In genomic region chr11:88068848-88069554, GRCh38 we compare ENCODE assay signal across 16 cellular contexts.
DNase-seq lines count a peak whose midpoint lies in the region; ATAC-seq and TF ChIP-seq lines count a peak whose summit lies in the region.
"Had no signal": no experiment of that assay in that cellular context is flagged by ENCODE, and none has a peak within 500 bp of the region (broad histone marks: within the 10 kb centered on the region; RNA-seq: fewer than 3 reads in every experiment).

No MANE protein-coding gene starts in this region.

- H3K9me3 ChIP-seq in lower lobe of right lung: no peaks in the 10 kb centered on the region
- no peaks in the 10 kb centered on the region for H3K9me3 ChIP-seq in CD4-positive, alpha-beta T cell (ENCODE audit: control insufficient read depth, low read length)
- H3K9me3 ChIP-seq: BE2C had no signal

- H3K4me3 Mint-ChIP-seq in stimulated activated naive CD8-positive, alpha-beta T cell treated with anti-CD3 and anti-CD28 coated beads, Interleukin-15, amount 100 ng/mL, for 72 hours: no peak overlapping the region
- H3K4me3 Mint-ChIP-seq in stimulated activated memory B cell treated with anti-CD40 and anti-IgM and Interleukin-4, amounts not matched to agents 10 μg/mL and 1 μg/mL and 100 μg/mL, for 72 hours: no peak overlapping the region
- no peak overlapping the region for H3K4me3 Mint-ChIP-seq in CD4-positive, alpha-beta T cell
- no peak overlapping the region for H3K4me3 Mint-ChIP-seq in WTC11
- H3K4me3 Mint-ChIP-seq: CD4-positive, alpha-beta memory T cell; H9; IgD-negative memory B cell had no signal

- peak; percentile 33 for ATAC-seq in stimulated activated naive CD8-positive, alpha-beta T cell treated with anti-CD3 and anti-CD28 coated beads, Interleukin-15, amount 100 ng/mL, for 72 hours
- ATAC-seq in stimulated activated naive CD8-positive, alpha-beta T cell treated with anti-CD3 and anti-CD28 coated beads, Interleukin-15, Interleukin-2, amounts not matched to agents 100 U/mL and 50 U/mL, for 24 hours: no peak
- ATAC-seq in lower lobe of right lung (no peak), WTC11 (no peak)
- peak; percentile 12 for ATAC-seq in stimulated activated memory B cell treated with anti-CD40 and anti-IgM and Interleukin-4, amounts not matched to agents 10 μg/mL and 1 μg/mL and 100 μg/mL, for 72 hours
- no peak for ATAC-seq in CD4-positive, alpha-beta T cell (ENCODE audit: poor library complexity)
- ATAC-seq: HepG2 had no signal

- no peaks in the 10 kb centered on the region for H3K36me3 ChIP-seq in lower lobe of right lung
- H3K36me3 ChIP-seq: BE2C had no signal

- TF ChIP-seq CTCF in lower lobe of right lung (IDR thresholded peaks at IDR 0.05) (no peak), WTC11 (IDR thresholded peaks at IDR 0.05) (no peak)
- no peak for TF ChIP-seq CTCF in CD4-positive, alpha-beta T cell (IDR thresholded peaks at IDR 0.05)

- H3K36me3 Mint-ChIP-seq in stimulated activated memory B cell treated with anti-CD40 and anti-IgM and Interleukin-4, amounts not matched to agents 10 μg/mL and 1 μg/mL and 100 μg/mL, for 72 hours: no peaks in the 10 kb centered on the region
- no peaks in the 10 kb centered on the region for H3K36me3 Mint-ChIP-seq in CD4-positive, alpha-beta T cell (ENCODE audit: low read depth)
- peaks cover 20% of the 10 kb centered on the region for H3K36me3 Mint-ChIP-seq in WTC11
- H3K36me3 Mint-ChIP-seq: CD4-positive, alpha-beta memory T cell; IgD-negative memory B cell had no signal

- CTCF ChIA-PET in CD4-positive, alpha-beta T cell (lab: Charles Lee): no interaction called here
- CTCF ChIA-PET in WTC11 (lab: Charles Lee): interaction anchor here (1.9 kb wide), 1 partner anchor 53 kb away, joined by 4 read pairs; no protein-coding TSS in a partner anchor

- intact Hi-C loops in lower lobe of right lung (cut with DNase I): no loop called here
- intact Hi-C loops in CD4-positive, alpha-beta T cell (cut with DNase I, micrococcal nuclease): no loop called here

- H3K4me3 ChIP-seq in lower lobe of right lung: no peak overlapping the region

- POLR2A ChIA-PET in CD4-positive, alpha-beta T cell (lab: Charles Lee): no interaction called here
- POLR2A ChIA-PET in WTC11 (lab: Charles Lee): no interaction called here

- H3K27me3 ChIP-seq in lower lobe of right lung (ENCODE audit: low read depth): no peaks in the 10 kb centered on the region
- H3K27me3 ChIP-seq in CD4-positive, alpha-beta T cell (ENCODE audit: control insufficient read depth, insufficient read depth, low read length): peaks cover 6% of the 10 kb centered on the region
- H3K27me3 ChIP-seq: BE2C had no signal

- no peak for DNase-seq in stimulated activated naive CD8-positive, alpha-beta T cell treated with anti-CD3 and anti-CD28 coated beads, Interleukin-15, amount 100 ng/mL, for 72 hours
- no peak for DNase-seq in stimulated activated naive CD8-positive, alpha-beta T cell treated with anti-CD3 and anti-CD28 coated beads, Interleukin-15, Interleukin-2, amounts not matched to agents 100 U/mL and 50 U/mL, for 24 hours
- DNase-seq in lower lobe of right lung (peak; percentile 39), SKM-1 treated with dmso at 0.1 percent for 144 hours (lab: John Stamatoyannopoulos, UW; ENCODE audit: unreplicated experiment) (no peak), WTC11 (ENCODE audit: low spot score) (no peak)
- no peak for DNase-seq in CD4-positive, alpha-beta T cell
- DNase-seq: BE2C; C1 segment of cervical spinal cord; CD4-positive, alpha-beta memory T cell; DMS153; DMS79; GDM1; H9 had no signal

- H3K27ac Mint-ChIP-seq in stimulated activated naive CD8-positive, alpha-beta T cell treated with anti-CD3 and anti-CD28 coated beads, Interleukin-15, amount 100 ng/mL, for 72 hours: no peak overlapping the region
- no peak overlapping the region for H3K27ac Mint-ChIP-seq in stimulated activated memory B cell treated with anti-CD40 and anti-IgM and Interleukin-4, amounts not matched to agents 10 μg/mL and 1 μg/mL and 100 μg/mL, for 72 hours
- no peak overlapping the region for H3K27ac Mint-ChIP-seq in CD4-positive, alpha-beta T cell
- H3K27ac Mint-ChIP-seq in WTC11: no peak overlapping the region
- H3K27ac Mint-ChIP-seq: CD4-positive, alpha-beta memory T cell; H9; IgD-negative memory B cell had no signal

- no peak overlapping the region for H3K27ac ChIP-seq in lower lobe of right lung
- no peak overlapping the region for H3K27ac ChIP-seq in CD4-positive, alpha-beta T cell (ENCODE audit: low read depth, low read length)

- H3K9me3 Mint-ChIP-seq in stimulated activated naive CD8-positive, alpha-beta T cell treated with anti-CD3 and anti-CD28 coated beads, Interleukin-15, amount 100 ng/mL, for 72 hours: no peaks in the 10 kb centered on the region
- peaks cover 6% of the 10 kb centered on the region for H3K9me3 Mint-ChIP-seq in stimulated activated memory B cell treated with anti-CD40 and anti-IgM and Interleukin-4, amounts not matched to agents 10 μg/mL and 1 μg/mL and 100 μg/mL, for 72 hours
- peaks cover 4% of the 10 kb centered on the region for H3K9me3 Mint-ChIP-seq in CD4-positive, alpha-beta T cell
- H3K9me3 Mint-ChIP-seq in WTC11: peaks cover 14% of the 10 kb centered on the region

- peaks cover 22% of the 10 kb centered on the region for H3K27me3 Mint-ChIP-seq in stimulated activated naive CD8-positive, alpha-beta T cell treated with anti-CD3 and anti-CD28 coated beads, Interleukin-15, amount 100 ng/mL, for 72 hours
- peaks cover 8% of the 10 kb centered on the region for H3K27me3 Mint-ChIP-seq in stimulated activated memory B cell treated with anti-CD40 and anti-IgM and Interleukin-4, amounts not matched to agents 10 μg/mL and 1 μg/mL and 100 μg/mL, for 72 hours
- H3K27me3 Mint-ChIP-seq in CD4-positive, alpha-beta T cell: peaks cover 57% of the 10 kb centered on the region
- H3K27me3 Mint-ChIP-seq in WTC11 (ENCODE audit: low read depth): no peaks in the 10 kb centered on the region

- H3K4me1 ChIP-seq in lower lobe of right lung: no peaks in the 10 kb centered on the region
- H3K4me1 ChIP-seq: BE2C had no signal

- H3K4me1 Mint-ChIP-seq in stimulated activated naive CD8-positive, alpha-beta T cell treated with anti-CD3 and anti-CD28 coated beads, Interleukin-15, amount 100 ng/mL, for 72 hours: no peaks in the 10 kb centered on the region
- H3K4me1 Mint-ChIP-seq in stimulated activated memory B cell treated with anti-CD40 and anti-IgM and Interleukin-4, amounts not matched to agents 10 μg/mL and 1 μg/mL and 100 μg/mL, for 72 hours: no peaks in the 10 kb centered on the region
- no peaks in the 10 kb centered on the region for H3K4me1 Mint-ChIP-seq in CD4-positive, alpha-beta T cell (ENCODE audit: low read depth)
- no peaks in the 10 kb centered on the region for H3K4me1 Mint-ChIP-seq in WTC11
- H3K4me1 Mint-ChIP-seq: CD4-positive, alpha-beta memory T cell; H9; IgD-negative memory B cell had no signal

TF ChIP-seq in WTC11, 78 proteins besides CTCF, POLR2A, EP300 and RAD21 (continues in another document):
- TF ChIP-seq ZNF219 (CRISPR knock-in tag; IDR thresholded peaks at IDR 0.05; ENCODE audit: borderline replicate concordance) (no peak), HMGXB4 (CRISPR knock-in tag; IDR thresholded peaks at IDR 0.05) (no peak), ATF2 (CRISPR knock-in tag; IDR thresholded peaks at IDR 0.05; ENCODE audit: borderline replicate concordance, low read depth) (no peak), PRRX2 (CRISPR knock-in tag; IDR thresholded peaks at IDR 0.05) (no peak)

Comparison
In these comparisons a context has a peak if more than half of its experiments do, and no peak if none do; other contexts are left out.
1. ATAC-seq: peak in stimulated activated naive CD8-positive, alpha-beta T cell treated with anti-CD3 and anti-CD28 coated beads, Interleukin-15, amount 100 ng/mL, for 72 hours (single experiment) and stimulated activated memory B cell treated with anti-CD40 and anti-IgM and Interleukin-4, amounts not matched to agents 10 μg/mL and 1 μg/mL and 100 μg/mL, for 72 hours (single experiment); none in stimulated activated naive CD8-positive, alpha-beta T cell treated with anti-CD3 and anti-CD28 coated beads, Interleukin-15, Interleukin-2, amounts not matched to agents 100 U/mL and 50 U/mL, for 24 hours (single experiment), lower lobe of right lung (0 of 2), CD4-positive, alpha-beta T cell (single experiment) and WTC11 (single experiment).